ENCODE assay signal across 9 cellular contexts in the genomic region with DNA sequence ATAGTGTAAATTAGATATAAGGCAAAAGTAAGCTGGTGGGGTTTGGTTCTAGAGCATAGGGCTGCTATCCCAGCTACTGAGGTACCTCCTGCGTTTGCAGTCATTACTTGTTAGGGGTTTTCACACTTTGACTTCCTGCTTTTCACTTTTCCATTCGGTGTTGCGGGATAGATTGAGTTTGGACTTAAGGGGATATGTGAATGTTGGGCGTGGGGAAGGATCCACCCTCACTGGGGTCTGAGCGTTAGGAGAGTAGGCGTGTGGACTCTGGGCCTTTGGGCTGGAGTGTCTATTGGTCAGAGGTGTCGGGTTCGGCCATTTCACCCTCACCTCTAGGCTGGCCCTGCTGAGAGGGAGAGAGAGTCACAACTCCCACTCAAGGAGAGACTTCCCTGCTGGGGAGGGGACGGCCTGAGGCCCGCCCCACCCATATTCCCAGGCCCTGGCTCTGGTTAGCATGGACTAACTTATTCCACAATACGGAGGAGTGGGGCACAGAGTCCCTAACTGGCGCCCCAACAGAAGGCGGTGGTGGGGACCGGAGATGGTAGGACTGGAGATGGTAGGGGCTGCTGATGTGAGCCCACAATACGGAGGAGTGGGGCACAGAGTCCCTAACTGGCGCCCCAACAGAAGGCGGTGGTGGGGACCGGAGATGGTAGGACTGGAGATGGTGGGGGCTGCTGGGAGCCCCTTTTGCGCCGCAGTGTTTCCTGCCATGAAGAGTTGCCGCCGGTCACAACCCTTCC. TPM values are rescaled to one million over a fixed set of nuclear protein-coding genes. Genes with fewer than 3 reads are reported as not detected.
DNase-seq lines count a peak whose midpoint lies in the region; ATAC-seq and TF ChIP-seq lines count a peak whose summit lies in the region.
"Had no signal": no experiment of that assay in that cellular context is flagged by ENCODE, and none has a peak within 500 bp of the region (broad histone marks: within the 10 kb centered on the region; RNA-seq: fewer than 3 reads in every experiment).

No MANE protein-coding gene starts in this region.

- H3K4me3 ChIP-seq in heart left ventricle = peak overlapping the region; percentile 62 to 100 (median 84)
- peak overlapping the region; percentile 80 to 94 (median 94) for H3K4me3 ChIP-seq in breast epithelium
- peak overlapping the region; percentile 81 for H3K4me3 ChIP-seq in mesodermal cell (ENCODE audit: extremely low read depth, insufficient read depth, low read length, poor library complexity, severe bottlenecking)
- peak overlapping the region; percentile 76 for H3K4me3 ChIP-seq in upper lobe of right lung
- H3K4me3 ChIP-seq in adrenal gland = peak overlapping the region in 2 of 4 donors; percentile 96 to 98

- intact Hi-C loops in heart left ventricle (cut with DNase I) (loop anchor here in 3 of 10 donors (2.0 to 10.0 kb wide), 3 partner anchors 31 to 131 kb away; partner anchors contain the start of genes PCED1A (in 1 of the 3) and VPS16 (in 1 of the 3)), left ventricle myocardium superior (cut with micrococcal nuclease) (no loop called here), breast epithelium (cut with DNase I; ENCODE audit: low total_unique reads) (no loop called here), upper lobe of right lung (cut with DNase I) (no loop called here), adrenal gland (cut with DNase I) (loop anchor here in 1 of 2 donors (10.0 kb wide), 1 partner anchor 93 kb away; no protein-coding TSS in a partner anchor)

- no peak for DNase-seq in heart left ventricle
- no peak for DNase-seq in left ventricle myocardium superior
- no peak for DNase-seq in breast epithelium (ENCODE audit: low spot score in 2 of 2)
- no peak for DNase-seq in upper lobe of right lung
- DNase-seq in adrenal gland = no peak

- peaks cover 0 to 4% (median under 1%) of the 10 kb centered on the region in 9 donors for H3K36me3 ChIP-seq in heart left ventricle
- no peaks in the 10 kb centered on the region for H3K36me3 ChIP-seq in breast epithelium
- H3K36me3 ChIP-seq in mesodermal cell (ENCODE audit: control insufficient read depth, insufficient read depth, low read length) = peaks cover 9% of the 10 kb centered on the region
- H3K36me3 ChIP-seq in upper lobe of right lung = peaks cover 2% of the 10 kb centered on the region
- H3K36me3 ChIP-seq in adrenal gland (replicated peaks in 1 of 2) = peaks cover 0 to 2% of the 10 kb centered on the region in 2 donors

- TF ChIP-seq CTCF in heart left ventricle (IDR thresholded peaks at IDR 0.05) = no peak
- TF ChIP-seq CTCF in breast epithelium (IDR thresholded peaks at IDR 0.05) = no peak
- no peak for TF ChIP-seq CTCF in upper lobe of right lung (IDR thresholded peaks at IDR 0.05)
- no peak for TF ChIP-seq CTCF in adrenal gland (IDR thresholded peaks at IDR 0.05)

- no peaks in the 10 kb centered on the region for H3K27me3 ChIP-seq in heart left ventricle
- H3K27me3 ChIP-seq in breast epithelium = no peaks in the 10 kb centered on the region
- H3K27me3 ChIP-seq in upper lobe of right lung = no peaks in the 10 kb centered on the region
- no peaks in the 10 kb centered on the region for H3K27me3 ChIP-seq in adrenal gland

- H3K4me1 ChIP-seq in heart left ventricle = peaks cover 0 to 56% (median 31%) of the 10 kb centered on the region in 12 donors
- H3K4me1 ChIP-seq in breast epithelium = peaks cover 0 to 12% of the 10 kb centered on the region in 2 donors
- H3K4me1 ChIP-seq in mesodermal cell (ENCODE audit: control insufficient read depth, insufficient read depth, low read length, poor library complexity, severe bottlenecking) = peaks cover 13% of the 10 kb centered on the region
- H3K4me1 ChIP-seq in upper lobe of right lung = peaks cover 31% of the 10 kb centered on the region
- H3K4me1 ChIP-seq in adrenal gland (replicated peaks in 1 of 2) = peaks cover 3 to 50% of the 10 kb centered on the region in 2 donors

- TF ChIP-seq POLR2A in heart left ventricle (IDR thresholded peaks at IDR 0.05) (no peak), breast epithelium (IDR thresholded peaks at IDR 0.05) (no peak), adrenal gland (IDR thresholded peaks at IDR 0.05) (no peak)

- ATAC-seq in heart left ventricle (no peak), left ventricle myocardium superior (no peak), upper lobe of right lung (no peak), GM18511 (IDR thresholded peaks at IDR 0.05; ENCODE audit: unreplicated experiment) (no peak), HG03469 (IDR thresholded peaks at IDR 0.05; ENCODE audit: unreplicated experiment) (no peak)

- 31 to 61% (median 41%) methylated on average over 15 to 22 of the region's 22 CpGs for WGBS in heart left ventricle, 4 donors
- 75 to 89% methylated on average over 12 to 16 of the region's 22 CpGs for WGBS in mesodermal cell (ENCODE audit: insufficient coverage in 2 of 2), 2 experiments
- 23 to 41% (median 28%) methylated on average over 16 to 22 of the region's 22 CpGs for WGBS in adrenal gland, 4 donors

- H3K27ac ChIP-seq in heart left ventricle (peak overlapping the region in 1 of 12 donors; percentile 84), breast epithelium (no peak overlapping the region), mesodermal cell (ENCODE audit: low read depth, low read length, severe bottlenecking) (no peak overlapping the region), upper lobe of right lung (no peak overlapping the region), adrenal gland (no peak overlapping the region)

- H3K9me3 ChIP-seq in heart left ventricle (no peaks in the 10 kb centered on the region), breast epithelium (no peaks in the 10 kb centered on the region), mesodermal cell (ENCODE audit: control insufficient read depth, low read length) (no peaks in the 10 kb centered on the region), upper lobe of right lung (no peaks in the 10 kb centered on the region), adrenal gland (replicated peaks in 1 of 3) (no peaks in the 10 kb centered on the region)

RNA-seq across cellular contexts. Expression of gene PTPRA, which starts 1.6 kb away (rescaled TPM):
- 10 to 100 TPM; 17.3 to 43.4 (median 32.2) TPM for total RNA-seq in heart left ventricle
- 10 to 100 TPM in 1 of 2 donors, 1 to 10 TPM in 1; 6.1 to 18.9 TPM for polyA plus RNA-seq in heart left ventricle
- total RNA-seq in left ventricle myocardium superior = 26.5 TPM
- total RNA-seq in breast epithelium = 100 to 1,000 TPM in 1 of 3 donors, 10 to 100 TPM in 2; 89.1 to 102 (median 96.0) TPM
- 86.4 TPM for polyA plus RNA-seq in mesodermal cell (2013, experiment 1 of 2)
- 82.4 TPM for polyA plus RNA-seq in mesodermal cell (2013, experiment 2 of 2)
- total RNA-seq in upper lobe of right lung = 69.6 TPM
- total RNA-seq in adrenal gland = 10 to 100 TPM; 33.5 to 62.5 (median 47.9) TPM
- 10 to 100 TPM; 16.3 to 94.7 (median 16.7) TPM for polyA plus RNA-seq in adrenal gland

RNA-seq across cellular contexts. Expression of gene VPS16, which starts 31.2 kb away (rescaled TPM):
- total RNA-seq in heart left ventricle = 10 to 100 TPM; 13.9 to 28.6 (median 19.5) TPM
- polyA plus RNA-seq in heart left ventricle = 10 to 100 TPM; 19.8 to 21.2 TPM
- 15.8 TPM for total RNA-seq in left ventricle myocardium superior
- total RNA-seq in breast epithelium = 10 to 100 TPM; 25.3 to 34.7 (median 33.8) TPM
- polyA plus RNA-seq in mesodermal cell (2013, experiment 1 of 2) = 41.1 TPM
- 36.7 TPM for polyA plus RNA-seq in mesodermal cell (2013, experiment 2 of 2)
- total RNA-seq in upper lobe of right lung = 34.8 TPM
- total RNA-seq in adrenal gland = 10 to 100 TPM; 28.1 to 45.0 (median 34.4) TPM
- 100 to 1,000 TPM in 1 of 3 donors, 10 to 100 TPM in 2; 24.8 to 115 (median 99.8) TPM for polyA plus RNA-seq in adrenal gland

RNA-seq across cellular contexts. Expression of gene PCED1A, which starts 31.3 kb away (rescaled TPM):
- total RNA-seq in heart left ventricle (10 to 100 TPM in 2 of 9 donors, 1 to 10 TPM in 7; 5.0 to 20.7 (median 6.8) TPM), left ventricle myocardium superior (10.2 TPM), breast epithelium (10 to 100 TPM; 23.4 to 38.0 (median 36.6) TPM), upper lobe of right lung (44.3 TPM), adrenal gland (10 to 100 TPM; 16.8 to 65.8 (median 46.3) TPM)
- polyA plus RNA-seq in heart left ventricle (10 to 100 TPM in 1 of 2 donors, 1 to 10 TPM in 1; 7.0 to 11.3 TPM), adrenal gland (100 to 1,000 TPM in 2 of 3 donors, 1 to 10 TPM in 1; 9.6 to 244 (median 129) TPM)
- polyA plus RNA-seq in mesodermal cell (2013, experiment 1 of 2) = 45.7 TPM
- 36.0 TPM for polyA plus RNA-seq in mesodermal cell (2013, experiment 2 of 2)

RNA-seq across cellular contexts. Expression of gene TMEM239, which starts 55.6 kb away (rescaled TPM):
- total RNA-seq in heart left ventricle = not detected
- polyA plus RNA-seq in heart left ventricle = not detected
- not detected for total RNA-seq in left ventricle myocardium superior
- total RNA-seq in breast epithelium = under 1 TPM in 1 of 3 donors, not detected in 2; under 0.01 TPM
- not detected for polyA plus RNA-seq in mesodermal cell (2013, experiment 1 of 2)
- polyA plus RNA-seq in mesodermal cell (2013, experiment 2 of 2) = not detected
- total RNA-seq in upper lobe of right lung = not detected
- not detected for total RNA-seq in adrenal gland
- under 1 TPM in 1 of 3 donors, not detected in 2; 0.08 TPM for polyA plus RNA-seq in adrenal gland
- total RNA-seq: lung had no signal
- polyA plus RNA-seq: lung had no signal

RNA-seq across cellular contexts. Expression of gene C20orf141, which starts 56.9 kb away (rescaled TPM):
- total RNA-seq in heart left ventricle = not detected
- polyA plus RNA-seq in heart left ventricle = not detected
- not detected for total RNA-seq in left ventricle myocardium superior
- not detected for total RNA-seq in breast epithelium
- not detected for polyA plus RNA-seq in mesodermal cell (2013, experiment 1 of 2)
- polyA plus RNA-seq in mesodermal cell (2013, experiment 2 of 2) = not detected
- not detected for total RNA-seq in upper lobe of right lung
- total RNA-seq in adrenal gland = not detected
- polyA plus RNA-seq in adrenal gland = under 1 TPM in 1 of 3 donors, not detected in 2; 0.30 TPM
- total RNA-seq: lung had no signal
- polyA plus RNA-seq: lung had no signal
